18 cellular contexts compared by ENCODE assay signal in the genomic region with DNA sequence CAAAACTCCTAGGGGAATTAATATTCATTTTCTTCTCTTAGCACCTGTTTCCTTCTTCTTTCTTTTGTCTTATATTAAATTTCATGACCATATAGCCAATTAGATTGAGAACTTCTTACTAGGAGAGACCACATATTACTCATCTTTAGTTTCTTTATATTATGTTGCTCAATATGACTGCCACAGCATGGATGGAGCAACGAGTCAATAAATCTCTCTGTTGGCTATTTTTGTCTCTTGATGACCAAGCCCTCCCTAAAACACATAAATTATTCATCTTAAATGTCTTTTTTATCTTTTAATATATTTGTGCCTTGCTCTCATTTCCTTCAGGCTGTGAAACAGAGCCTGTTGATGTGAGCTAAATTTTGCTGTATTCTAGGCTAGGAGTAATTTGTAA.
DNase-seq lines count a peak whose midpoint lies in the region; ATAC-seq, FAIRE-seq and TF ChIP-seq lines count a peak whose summit lies in the region.
"Had no signal": no experiment of that assay in that cellular context is flagged by ENCODE, and none has a peak within 500 bp of the region (broad histone marks: within the 10 kb centered on the region; RNA-seq: fewer than 3 reads in every experiment).

No MANE protein-coding gene starts in this region.

- H3K9me3 Mint-ChIP-seq in H9 = peaks cover under 1 to 3% of the 10 kb centered on the region in 2 experiments; a peak in 3 of 5 replicates
- H3K9me3 Mint-ChIP-seq in activated CD4-positive, alpha-beta T cell treated with anti-CD3 and anti-CD28 coated beads, Interleukin-2, amount 10 ng/mL, durations not matched to agents 24 days and 14 days = peaks cover 3% of the 10 kb centered on the region

- no peak overlapping the region for H4K5ac ChIP-seq in H9 (ENCODE audit: insufficient read length, low read depth, low read length)

- no peak overlapping the region for H2BK15ac ChIP-seq in H9 (ENCODE audit: low read depth, low read length)

- no peak overlapping the region for H3K23ac ChIP-seq in H9 (ENCODE audit: insufficient read length, low read depth, low read length)

- CTCF ChIA-PET in AG04449 (lab: Yijun Ruan, JAX) = no interaction called here

- H3K4me1 ChIP-seq in RWPE2 (ENCODE audit: insufficient read depth, poor library complexity, severe bottlenecking) (peaks cover 6% of the 10 kb centered on the region), HAP-1 (no peaks in the 10 kb centered on the region), H9 (ENCODE audit: insufficient read depth, low read length) (no peaks in the 10 kb centered on the region)
- H3K4me1 ChIP-seq: spleen, upper lobe of left lung had no signal

- no peak overlapping the region for H2BK120ac ChIP-seq in H9 (ENCODE audit: low read depth, low read length, poor library complexity, severe bottlenecking)

- no peaks in the 10 kb centered on the region for H3K23me2 ChIP-seq in H9 (ENCODE audit: insufficient read length, low read depth, low read length, poor library complexity, severe bottlenecking)

- no peak overlapping the region for H3K4me2 ChIP-seq in H9 (ENCODE audit: insufficient read depth, insufficient read length, low read length)

- peak; percentile 42 for DNase-seq in AG04449 (ENCODE audit: low read depth, low spot score)
- peak; percentile 23 for DNase-seq in HTR-8/SVneo (ENCODE audit: insufficient read length, low spot score)
- DNase-seq in RWPE2 (ENCODE audit: low spot score) = no peak
- DNase-seq in fibroblast of villous mesenchyme (ENCODE audit: low read depth) = peak; percentile 78
- DNase-seq in HAP-1 (ENCODE audit: low spot score in 2 of 2) = no peak
- DNase-seq in H9 = no peak
- DNase-seq in activated CD4-positive, alpha-beta T cell treated with anti-CD3 and anti-CD28 coated beads, Interleukin-2, amount 10 ng/mL, durations not matched to agents 24 days and 14 days = no peak
- DNase-seq in COLO829 (ENCODE audit: low spot score) = no peak
- DNase-seq: activated naive CD4-positive, alpha-beta T cell treated with Interleukin-2 at 50 U/mL for 16 hours; dermis blood vessel endothelial cell; esophagus squamous epithelium; NCI-H2081; spleen; upper lobe of left lung had no signal

- no peak overlapping the region for H3T11ph ChIP-seq in H9 (ENCODE audit: low read length)

- POLR2A ChIA-PET in AG04449 (lab: Yijun Ruan, JAX) = no interaction called here

- no peaks in the 10 kb centered on the region; the same call in 1 of the 2 replicates for H3K27me3 Mint-ChIP-seq in H9 (ENCODE audit: low read depth)
- no peaks in the 10 kb centered on the region for H3K27me3 Mint-ChIP-seq in activated CD4-positive, alpha-beta T cell treated with anti-CD3 and anti-CD28 coated beads, Interleukin-2, amount 10 ng/mL, durations not matched to agents 24 days and 14 days
- H3K27me3 Mint-ChIP-seq: stimulated activated memory B cell treated with anti-CD40 and anti-IgM and Interleukin-4, amounts not matched to agents 10 μg/mL and 1 μg/mL and 100 μg/mL, for 72 hours had no signal

- no peak overlapping the region for H2BK20ac ChIP-seq in H9 (ENCODE audit: low read depth, low read length, poor library complexity, severe bottlenecking)

- peak; percentile 83 for ATAC-seq in RWPE2 (ENCODE audit: low read depth)
- ATAC-seq: activated CD4-positive, CD25-positive, alpha-beta regulatory T cell treated with anti-CD3 and anti-CD28 coated beads, Interleukin-2, amount 50 U/mL, for 24 hours; stimulated activated memory B cell treated with anti-CD40 and anti-IgM and Interleukin-4, amounts not matched to agents 10 μg/mL and 1 μg/mL and 100 μg/mL, for 72 hours had no signal

- no peak overlapping the region for H2AK5ac ChIP-seq in H9 (ENCODE audit: insufficient read length, low read length)

- no peak overlapping the region for H3K27ac Mint-ChIP-seq in H9
- H3K27ac Mint-ChIP-seq in activated CD4-positive, alpha-beta T cell treated with anti-CD3 and anti-CD28 coated beads, Interleukin-2, amount 10 ng/mL, durations not matched to agents 24 days and 14 days = no peak overlapping the region
- H3K27ac Mint-ChIP-seq: stimulated activated memory B cell treated with anti-CD40 and anti-IgM and Interleukin-4, amounts not matched to agents 10 μg/mL and 1 μg/mL and 100 μg/mL, for 72 hours; T-helper 1 cell treated with Interleukin-12 subunit alpha and Interleukin-12 subunit beta and Interleukin-4 antibody, amounts not matched to agents 30 μg/mL and 1 μg/mL, for 36 hours had no signal

- H3K79me1 ChIP-seq in H9 (ENCODE audit: insufficient read depth, low read depth, low read length, poor library complexity, severe bottlenecking) = no peaks in the 10 kb centered on the region

- no peak for FAIRE-seq in HTR-8/SVneo (lab: Jason Lieb, UNC)
- FAIRE-seq: G401.6 had no signal

- H3K36me3 Mint-ChIP-seq in H9 (ENCODE audit: insufficient read depth in 1 of 3, low read depth in 3 of 3) = peaks cover 0 to 2% (median 0%) of the 10 kb centered on the region in 3 experiments; a peak in 2 of 7 replicates
- no peaks in the 10 kb centered on the region for H3K36me3 Mint-ChIP-seq in activated CD4-positive, alpha-beta T cell treated with anti-CD3 and anti-CD28 coated beads, Interleukin-2, amount 10 ng/mL, durations not matched to agents 24 days and 14 days (ENCODE audit: low read depth)
- H3K36me3 Mint-ChIP-seq: stimulated activated memory B cell treated with anti-CD40 and anti-IgM and Interleukin-4, amounts not matched to agents 10 μg/mL and 1 μg/mL and 100 μg/mL, for 72 hours had no signal

- no peak overlapping the region for H3K18ac ChIP-seq in H9 (ENCODE audit: insufficient read length, low read depth, low read length)

- H3K27me3 ChIP-seq in RWPE2 (ENCODE audit: insufficient read depth, poor library complexity, severe bottlenecking) (no peaks in the 10 kb centered on the region), HAP-1 (ENCODE audit: low read depth) (no peaks in the 10 kb centered on the region), H9 (ENCODE audit: insufficient read depth, low read length) (no peaks in the 10 kb centered on the region)
- H3K27me3 ChIP-seq: esophagus squamous epithelium, spleen, upper lobe of left lung had no signal

- no peaks in the 10 kb centered on the region for H3K36me3 ChIP-seq in RWPE2 (ENCODE audit: low read depth)
- H3K36me3 ChIP-seq in HAP-1 (replicated peaks) = no peaks in the 10 kb centered on the region
- H3K36me3 ChIP-seq: esophagus squamous epithelium, spleen, upper lobe of left lung had no signal

- in situ Hi-C loops in HAP-1 (cut with MboI; ENCODE audit: low sequenced_read_pairs) = no loop called here

- H3K9me3 ChIP-seq in RWPE2 (ENCODE audit: severe bottlenecking) = peaks cover 4% of the 10 kb centered on the region
- no peaks in the 10 kb centered on the region for H3K9me3 ChIP-seq in HAP-1
- no peaks in the 10 kb centered on the region for H3K9me3 ChIP-seq in H9 (ENCODE audit: control insufficient read depth, low read depth, low read length)

- no peak overlapping the region for H2BK12ac ChIP-seq in H9 (ENCODE audit: insufficient read length, low read depth, low read length)

- H4K8ac ChIP-seq in H9 (replicated peaks; ENCODE audit: insufficient read length, low read depth, low read length) = no peak overlapping the region

- H3K27ac ChIP-seq in RWPE2 (ENCODE audit: poor library complexity, severe bottlenecking) (no peak overlapping the region), H9 (ENCODE audit: insufficient read length, low read depth, low read length) (no peak overlapping the region)
- H3K27ac ChIP-seq: spleen, upper lobe of left lung had no signal

- no CpG with 5 or more reads among the region's 1 CpG for WGBS in H9 (ENCODE audit: extremely low coverage, insufficient read length, low lambda C conversion rate)

- H2BK5ac ChIP-seq in H9 (ENCODE audit: insufficient read length, low read length) = no peak overlapping the region

- no peak overlapping the region for H3K14ac ChIP-seq in H9 (ENCODE audit: insufficient read depth, low read length)

- intact Hi-C loops in activated CD4-positive, alpha-beta T cell treated with anti-CD3 and anti-CD28 coated beads, Interleukin-2, amount 10 ng/mL, durations not matched to agents 24 days and 14 days (cut with micrococcal nuclease) = no loop called here

- H3K9ac ChIP-seq in H9 (ENCODE audit: extremely low read depth, insufficient read length, low read length) = no peak overlapping the region

- no peak overlapping the region for H4K91ac ChIP-seq in H9 (ENCODE audit: insufficient read length, low read depth, low read length)

- H3K4me3 Mint-ChIP-seq in H9 = no peak overlapping the region
- no peak overlapping the region for H3K4me3 Mint-ChIP-seq in activated CD4-positive, alpha-beta T cell treated with anti-CD3 and anti-CD28 coated beads, Interleukin-2, amount 10 ng/mL, durations not matched to agents 24 days and 14 days
- H3K4me3 Mint-ChIP-seq: stimulated activated memory B cell treated with anti-CD40 and anti-IgM and Interleukin-4, amounts not matched to agents 10 μg/mL and 1 μg/mL and 100 μg/mL, for 72 hours; T-helper 1 cell treated with Interleukin-12 subunit alpha and Interleukin-12 subunit beta and Interleukin-4 antibody, amounts not matched to agents 30 μg/mL and 1 μg/mL, for 36 hours had no signal

- no peaks in the 10 kb centered on the region for H3K4me1 Mint-ChIP-seq in H9
- H3K4me1 Mint-ChIP-seq in activated CD4-positive, alpha-beta T cell treated with anti-CD3 and anti-CD28 coated beads, Interleukin-2, amount 10 ng/mL, durations not matched to agents 24 days and 14 days = no peaks in the 10 kb centered on the region
- H3K4me1 Mint-ChIP-seq: stimulated activated memory B cell treated with anti-CD40 and anti-IgM and Interleukin-4, amounts not matched to agents 10 μg/mL and 1 μg/mL and 100 μg/mL, for 72 hours had no signal

- no peaks in the 10 kb centered on the region for H3K79me2 ChIP-seq in H9 (ENCODE audit: insufficient read depth, low read length)

- H4K20me1 ChIP-seq in H9 (ENCODE audit: control insufficient read depth, insufficient read depth, insufficient read length) = no peaks in the 10 kb centered on the region

- H3K56ac ChIP-seq in H9 (ENCODE audit: insufficient read length, low read depth, low read length) = no peak overlapping the region

- H3K4me3 ChIP-seq in AG04449 (ENCODE audit: low read depth, low read length) (no peak overlapping the region), RWPE2 (ENCODE audit: severe bottlenecking) (no peak overlapping the region), fibroblast of villous mesenchyme (ENCODE audit: low read depth, low read length) (no peak overlapping the region), HAP-1 (no peak overlapping the region)
- H3K4me3 ChIP-seq: esophagus squamous epithelium, spleen, upper lobe of left lung had no signal

- TF ChIP-seq CTCF in AG04449 (IDR thresholded peaks at IDR 0.05; ENCODE audit: insufficient read depth, low read length, missing control alignments) (no peak), RWPE2 (IDR thresholded peaks at IDR 0.05; ENCODE audit: poor library complexity, severe bottlenecking) (no peak), fibroblast of villous mesenchyme (IDR thresholded peaks at IDR 0.05; ENCODE audit: insufficient read depth, low read depth, low read length) (no peak), H9 (conservative IDR thresholded peaks at IDR 0.05) (no peak)

- H2AFZ ChIP-seq in H9 (ENCODE audit: low read length) = no peak overlapping the region

- no peak overlapping the region for H3K4ac ChIP-seq in H9 (ENCODE audit: low read depth, low read length)

Comparison
In these comparisons a context has a peak if more than half of its experiments do, and no peak if none do; other contexts are left out.
1. DNase-seq: peak in AG04449 (single experiment), HTR-8/SVneo (single experiment) and fibroblast of villous mesenchyme (single experiment); none in RWPE2 (single experiment), HAP-1 (0 of 2), H9 (single experiment), activated CD4-positive, alpha-beta T cell treated with anti-CD3 and anti-CD28 coated beads, Interleukin-2, amount 10 ng/mL, durations not matched to agents 24 days and 14 days (single experiment) and COLO829 (single experiment).